In genomic region chr3:33636125-33636855, GRCh38 we compare ENCODE assay signal across 8 cellular contexts.
DNase-seq lines count a peak whose midpoint lies in the region; ATAC-seq and TF ChIP-seq lines count a peak whose summit lies in the region.

No MANE protein-coding gene starts in this region.

- intact Hi-C loops in psoas muscle (cut with DNase I): loop anchor here (1.0 to 5.0 kb wide), 4 partner anchors 79 to 151 kb away; no protein-coding TSS in a partner anchor

- H3K9me3 ChIP-seq in psoas muscle (no peaks in the 10 kb centered on the region), MG63 (no peaks in the 10 kb centered on the region)

- H3K36me3 ChIP-seq in psoas muscle (ENCODE audit: insufficient read depth in 1 of 2, low read depth in 1 of 2): peaks cover 0 to 18% of the 10 kb centered on the region in 2 donors
- no peaks in the 10 kb centered on the region for H3K36me3 ChIP-seq in MG63

- peak; percentile 66 for TF ChIP-seq CTCF in psoas muscle (IDR thresholded peaks at IDR 0.05)

- in situ Hi-C loops in G401 (cut with HindIII; ENCODE audit: low sequenced_read_pairs): loop anchor here (25.0 kb wide), 1 partner anchor 151 kb away; the partner anchor contains the start of gene PDCD6IP
- in situ Hi-C loops in SK-MEL-5 (cut with HindIII; ENCODE audit: low pct_unique_long_range_greater_than_20kb, low sequenced_read_pairs): loop anchor here (25.0 kb wide), 1 partner anchor 151 kb away; the partner anchor contains the start of gene PDCD6IP

- no peaks in the 10 kb centered on the region for H3K4me1 ChIP-seq in psoas muscle

- H3K27ac ChIP-seq in psoas muscle: no peak overlapping the region

- peak; percentile 72 for DNase-seq in G401 (ENCODE audit: low spot score)
- DNase-seq in LHCN-M2 (ENCODE audit: low read depth): peak; percentile 63
- DNase-seq in SK-MEL-5 (ENCODE audit: low read depth, low spot score): peak; percentile 78
- peak; percentile 87 for DNase-seq in fibroblast of peridontal ligament (ENCODE audit: extremely low read depth)
- DNase-seq in psoas muscle: no peak
- no peak for DNase-seq in MG63
- no peak for DNase-seq in activated T-cell treated with anti-CD3 and anti-CD28 coated beads for 4 hours

- H3K27me3 ChIP-seq in psoas muscle (ENCODE audit: insufficient read depth in 3 of 3, low read length in 2 of 3) (no peaks in the 10 kb centered on the region), MG63 (no peaks in the 10 kb centered on the region)

- WGBS in psoas muscle, 3 donors: 47 to 70% (median 58%) methylated on average over 6 of the region's 6 CpGs

- ATAC-seq in psoas muscle (peak in 3 of 4 donors; percentile 48 to 86 (median 65)), HG03196 (IDR thresholded peaks at IDR 0.05; ENCODE audit: unreplicated experiment) (no peak)

- H3K4me3 ChIP-seq in psoas muscle (no peak overlapping the region), MG63 (no peak overlapping the region)

Comparison
In these comparisons a context has a peak if more than half of its experiments do, and no peak if none do; other contexts are left out.
1. DNase-seq: peak in G401 (single experiment), LHCN-M2 (single experiment), SK-MEL-5 (single experiment) and fibroblast of peridontal ligament (single experiment); none in psoas muscle (0 of 2), MG63 (single experiment) and activated T-cell treated with anti-CD3 and anti-CD28 coated beads for 4 hours (single experiment).